In the genomic region with DNA sequence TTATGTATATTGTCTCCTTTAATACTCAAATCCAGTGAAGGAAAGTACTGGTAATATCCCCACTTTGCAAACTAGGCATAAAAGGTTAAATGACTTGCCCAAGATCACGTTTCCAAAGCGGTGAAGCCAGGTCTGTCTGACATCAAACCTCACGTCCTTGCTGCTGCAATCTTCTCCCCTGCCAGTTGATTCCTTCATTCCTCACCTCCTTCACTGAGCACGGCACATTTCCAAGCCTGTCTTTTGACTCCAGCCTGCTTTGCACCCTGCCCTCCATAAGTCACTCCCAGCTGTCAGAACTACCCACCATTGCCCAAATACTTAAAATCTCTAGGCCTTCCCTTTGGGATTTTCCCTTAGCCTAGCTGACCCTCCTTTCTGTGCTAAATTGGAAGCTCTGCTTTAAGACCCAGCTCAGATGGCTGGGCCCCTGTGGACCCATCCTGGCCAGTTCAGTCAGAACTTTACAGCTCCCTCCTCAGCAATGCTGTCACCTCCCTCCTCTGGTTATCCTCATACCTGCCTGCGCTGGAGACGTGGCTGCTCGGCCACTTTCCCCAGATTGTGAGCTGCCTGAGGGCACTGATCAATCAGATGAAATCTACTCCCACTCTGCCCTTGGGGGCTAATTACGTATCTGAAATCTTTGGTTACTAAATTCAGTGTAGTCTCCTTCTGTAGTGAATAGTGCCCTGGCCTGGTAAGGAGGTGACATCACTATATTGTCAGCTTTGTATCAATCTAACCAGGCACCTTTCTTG, we compare ENCODE assay signal across 19 cellular contexts. TPM values are rescaled to one million over a fixed set of nuclear protein-coding genes. Genes with fewer than 3 reads are reported as not detected.
DNase-seq lines count a peak whose midpoint lies in the region; ATAC-seq, FAIRE-seq and TF ChIP-seq lines count a peak whose summit lies in the region.
"Had no signal": no experiment of that assay in that cellular context is flagged by ENCODE, and none has a peak within 500 bp of the region (broad histone marks: within the 10 kb centered on the region; RNA-seq: fewer than 3 reads in every experiment).

No MANE protein-coding gene starts in this region.

- H2BK15ac ChIP-seq in H1 (ENCODE audit: low read length): no peak overlapping the region

- H4K20me1 ChIP-seq in H1 (replicated peaks in 1 of 2; ENCODE audit: control insufficient read depth in 1 of 2, insufficient read depth in 2 of 2, low read length in 2 of 2): no peaks in the 10 kb centered on the region
- H4K20me1 ChIP-seq in neural progenitor cell (ENCODE audit: low read depth): no peaks in the 10 kb centered on the region

- no peak overlapping the region for H3K4me3 ChIP-seq in HL-60 (replicated peaks; ENCODE audit: insufficient read depth, low read length)
- H3K4me3 ChIP-seq in H1 (ENCODE audit: extremely low read depth in 1 of 4, insufficient read depth in 2 of 4, low read depth in 3 of 4, low read length in 4 of 4): no peak overlapping the region
- H3K4me3 ChIP-seq in neural progenitor cell: no peak overlapping the region
- no peak overlapping the region for H3K4me3 ChIP-seq in dorsolateral prefrontal cortex
- H3K4me3 ChIP-seq: PC-9 had no signal

- H3F3A ChIP-seq in neural progenitor cell (ENCODE audit: low read depth): peaks cover 18% of the 10 kb centered on the region

- H4K8ac ChIP-seq in H1 (ENCODE audit: extremely low read depth, insufficient read depth, low read length): no peak overlapping the region

- H3K9me3 ChIP-seq in H1 (ENCODE audit: insufficient read depth in 2 of 2, low read depth in 1 of 2, low read length in 1 of 2): 0 out of 4 replicates have a peak, but pooled peaks cover 0 to 2% of the 10 kb centered on the region in 2 experiments
- H3K9me3 ChIP-seq in neural progenitor cell (ENCODE audit: low read depth): no peaks in the 10 kb centered on the region

- H3K79me2 ChIP-seq in H1 (ENCODE audit: control insufficient read depth in 1 of 2, insufficient read depth in 2 of 2, low read length in 2 of 2): no peaks in the 10 kb centered on the region
- H3K79me2 ChIP-seq in neural progenitor cell (ENCODE audit: low read depth): no peaks in the 10 kb centered on the region

- 0 out of 2 replicates have a peak overlapping the region, but pooled peaks have one; percentile 30 for H2BK12ac ChIP-seq in H1 (ENCODE audit: low read depth, low read length)

- TF ChIP-seq POLR2A in H1 (IDR thresholded peaks at IDR 0.05; ENCODE audit: control extremely low read depth in 1 of 2, low read depth in 2 of 2, low read length in 2 of 2): no peak

- peaks cover 0 to 2% (median 1%) of the 10 kb centered on the region in 3 donors for H3K27me3 Mint-ChIP-seq in CD14-positive monocyte (ENCODE audit: low read depth in 3 of 3)
- no peaks in the 10 kb centered on the region for H3K27me3 Mint-ChIP-seq in neural progenitor cell (ENCODE audit: insufficient read depth, low read depth)

- H3K4me2 ChIP-seq in H1 (ENCODE audit: insufficient read depth in 1 of 2, low read depth in 2 of 2, low read length in 2 of 2) (no peak overlapping the region), neural progenitor cell (no peak overlapping the region)
- H3K4me2 ChIP-seq: PC-9 had no signal

- H2BK5ac ChIP-seq in H1 (ENCODE audit: low read depth, low read length): no peak overlapping the region

- H3K27ac ChIP-seq in HL-60 (replicated peaks): peak overlapping the region; percentile 41
- no peak overlapping the region for H3K27ac ChIP-seq in H1 (ENCODE audit: low read depth, low read length)
- H3K27ac ChIP-seq in neural progenitor cell: peak overlapping the region; percentile 31
- peak overlapping the region in 1 of 59 donors; percentile 53 for H3K27ac ChIP-seq in dorsolateral prefrontal cortex
- H3K27ac ChIP-seq: C4-2B, PC-9 had no signal

- H3K4me1 Mint-ChIP-seq in CD14-positive monocyte (peaks cover 25% of the 10 kb centered on the region), neural progenitor cell (peaks cover 7% of the 10 kb centered on the region)

- no peak for TF ChIP-seq CTCF in CD14-positive monocyte (IDR thresholded peaks at IDR 0.05)
- no peak for TF ChIP-seq CTCF in HL-60 (IDR thresholded peaks at IDR 0.05; ENCODE audit: insufficient read depth, low read length)
- TF ChIP-seq CTCF in H1 (IDR thresholded peaks at IDR 0.05; ENCODE audit: control extremely low read depth in 1 of 3, insufficient read depth in 1 of 3, low read depth in 1 of 3, low read length in 3 of 3): no peak
- TF ChIP-seq CTCF in neural progenitor cell (IDR thresholded peaks at IDR 0.05): no peak
- no peak for TF ChIP-seq CTCF in dorsolateral prefrontal cortex (IDR thresholded peaks at IDR 0.05 in 54 of 56, conservative IDR thresholded peaks at IDR 0.05 in 2 of 56; ENCODE audit: low read depth in 1 of 56, partially characterized antibody in 56 of 56)

- peaks cover 21 to 41% of the 10 kb centered on the region in 2 donors for H3K36me3 Mint-ChIP-seq in CD14-positive monocyte
- H3K36me3 Mint-ChIP-seq in neural progenitor cell: peaks cover 3% of the 10 kb centered on the region

- H3K27me3 ChIP-seq in HL-60 (ENCODE audit: insufficient read depth, poor library complexity, severe bottlenecking) (no peaks in the 10 kb centered on the region), H1 (replicated peaks in 1 of 4; ENCODE audit: control insufficient read depth in 3 of 4, extremely low read depth in 1 of 4, insufficient read depth in 3 of 4, low read length in 3 of 4) (no peaks in the 10 kb centered on the region), neural progenitor cell (no peaks in the 10 kb centered on the region), dorsolateral prefrontal cortex (no peaks in the 10 kb centered on the region)

- H3K27ac Mint-ChIP-seq in CD14-positive monocyte (peak overlapping the region in 4 of 7 donors; percentile 1 to 46 (median 30)), neural progenitor cell (no peak overlapping the region)

- H3K4me3 Mint-ChIP-seq in CD14-positive monocyte: no peak overlapping the region
- H3K4me3 Mint-ChIP-seq in neural progenitor cell: no peak overlapping the region

- no peak overlapping the region for H3K18ac ChIP-seq in H1 (ENCODE audit: extremely low read depth, low read length)

- no peak overlapping the region for H4K91ac ChIP-seq in H1 (replicated peaks; ENCODE audit: insufficient read length, low read length)

- no peaks in the 10 kb centered on the region for H3K23me2 ChIP-seq in H1 (ENCODE audit: low read depth, low read length)

- H2AFZ ChIP-seq in H1 (ENCODE audit: low read length) (no peak overlapping the region), neural progenitor cell (replicated peaks) (no peak overlapping the region)
- H2AFZ ChIP-seq: PC-9 had no signal

- no peak for TF ChIP-seq RAD21 in H1 (IDR thresholded peaks at IDR 0.05 in 1 of 2, conservative IDR thresholded peaks at IDR 0.05 in 1 of 2; ENCODE audit: low read depth in 2 of 2, low read length in 2 of 2)

- no peak overlapping the region for H3K4ac ChIP-seq in H1 (replicated peaks; ENCODE audit: insufficient read length, low read depth, low read length)

- no peak overlapping the region for H3K56ac ChIP-seq in H1 (replicated peaks; ENCODE audit: insufficient read length, low read depth, low read length)

- DNase-seq in CD14-positive monocyte (ENCODE audit: low spot score): no peak
- no peak for DNase-seq in HL-60 (ENCODE audit: low read depth in 1 of 2, low spot score in 1 of 2)
- no peak for DNase-seq in H1 (ENCODE audit: low read depth in 1 of 2, low spot score in 2 of 2)
- DNase-seq in neural progenitor cell (ENCODE audit: low spot score): no peak
- DNase-seq in NCI-H748 (lab: John Stamatoyannopoulos, UW; ENCODE audit: unreplicated experiment): no peak
- no peak for DNase-seq in stimulated activated CD4-positive, alpha-beta T cell treated with anti-CD3 and anti-CD28 coated beads, Interleukin-4, amount 100 ng/mL, for 4 hours
- DNase-seq in dorsolateral prefrontal cortex: no peak
- DNase-seq: DMS53, HCEC 1CT, MV-4-11, NCI-H1417, NCI-H1930, NCI-H2171, NCI-H446 treated with DMSO at 0.1 percent for 48 hours, NCI-H748 treated with DMSO at 0.1 percent for 48 hours, PC-9 had no signal

- no peak for TF ChIP-seq EP300 in H1 (IDR thresholded peaks at IDR 0.05; ENCODE audit: borderline replicate concordance in 1 of 2, low read depth in 2 of 2, low read length in 2 of 2)

- 0 out of 2 replicates have a peak overlapping the region, but pooled peaks have one; percentile 7 for H2AK5ac ChIP-seq in H1 (ENCODE audit: low read depth, low read length)

- no peak for FAIRE-seq in H1 (lab: Jason Lieb, UNC)
- FAIRE-seq: GM19239 had no signal

- no peak overlapping the region for H3K23ac ChIP-seq in H1 (ENCODE audit: insufficient read length)

- H3K14ac ChIP-seq in H1 (ENCODE audit: insufficient read length): no peak overlapping the region

- no peaks in the 10 kb centered on the region for H3K79me1 ChIP-seq in H1 (ENCODE audit: low read depth, low read length)

- 85% methylated on average over 8 of the region's 8 CpGs; no CpG with 5 or more reads in 1 of the 2 experiments for WGBS in H1 (ENCODE audit: extremely low coverage in 1 of 2, insufficient coverage in 1 of 2, insufficient read length in 1 of 2, insufficient replicate concordance in 2 of 2, low coverage in 1 of 2, low lambda C conversion rate in 2 of 2, missing lambda C conversion rate in 1 of 2), 2 experiments

- H3K4me1 ChIP-seq in H1 (replicated peaks in 1 of 4; ENCODE audit: control insufficient read depth in 3 of 4, insufficient read depth in 4 of 4, low read length in 3 of 4) (peaks cover 0 to 4% (median under 1%) of the 10 kb centered on the region in 4 experiments; a peak in 3 of 7 replicates), neural progenitor cell (peaks cover 20% of the 10 kb centered on the region)

- ATAC-seq in HG02678 (IDR thresholded peaks at IDR 0.05; ENCODE audit: unreplicated experiment): no peak

- intact Hi-C loops in CD14-positive monocyte (cut with micrococcal nuclease): no loop called here
- intact Hi-C loops in dorsolateral prefrontal cortex (cut with DNase I): no loop called here

- H4K5ac ChIP-seq in H1 (ENCODE audit: insufficient read length, low read depth, low read length): no peak overlapping the region

- peak overlapping the region; percentile 15; the same call in 1 of the 2 replicates for H2BK20ac ChIP-seq in H1 (ENCODE audit: low read length)

- H2BK120ac ChIP-seq in H1 (replicated peaks; ENCODE audit: low read depth, low read length): no peak overlapping the region

- H3K9me3 Mint-ChIP-seq in CD14-positive monocyte (no peaks in the 10 kb centered on the region), neural progenitor cell (no peaks in the 10 kb centered on the region)

- H3K36me3 ChIP-seq in H1 (ENCODE audit: control insufficient read depth in 2 of 4, insufficient read depth in 4 of 4, low read length in 3 of 4) (peaks cover 0 to 7% (median 0%) of the 10 kb centered on the region in 4 experiments; a peak in 1 of 8 replicates), neural progenitor cell (no peaks in the 10 kb centered on the region)

- peak overlapping the region in 1 of 4 experiments; percentile 6; a peak in 2 of 7 replicates for H3K9ac ChIP-seq in H1 (replicated peaks in 1 of 4; ENCODE audit: extremely low read depth in 1 of 4, low read depth in 3 of 4, low read length in 3 of 4)
- no peak overlapping the region for H3K9ac ChIP-seq in neural progenitor cell

- POLR2A ChIA-PET in H1 (lab: Charles Lee; ENCODE audit: partially characterized antibody): interaction anchor here (0.6 to 1.4 kb wide), 4 partner anchors 52 to 274 kb away, joined by 3 to 4 read pairs (median 3); partner anchors contain the start of genes CCDC69 and GM2A

- CTCF ChIA-PET in H1 (lab: Charles Lee; ENCODE audit: partially characterized antibody): interaction anchor here (0.6 to 3.4 kb wide), 23 partner anchors 8 to 440 kb away, joined by 3 to 66 read pairs (median 5); partner anchors contain the start of gene SLC36A1

RNA-seq across cellular contexts. Expression of gene SLC36A1, which starts 51.2 kb away (rescaled TPM):
- polyA plus RNA-seq in CD14-positive monocyte (1 to 10 TPM; 5.3 to 6.8 TPM), H1 (2011; rRNA removed) (9.6 and 13.3 TPM in 2 replicates)
- total RNA-seq in H1 (2021; fragmentation: NEBNext Ultra II Directional; extraction: Animal tissue kit (Norgen Biotek cat#: 25700)): 6.6 and 9.1 TPM in 2 replicates
- 8.5 TPM for polyA plus RNA-seq in H1 (2011; cell fraction: cytosol; rRNA removed)
- 23.6 TPM for polyA plus RNA-seq in H1 (2011; cell fraction: nucleus; rRNA removed)
- polyA plus RNA-seq in H1 (2012, experiment 1 of 2): 4.6 to 6.2 TPM (median 5.4 TPM) in 4 replicates
- 2.6 TPM for polyA plus RNA-seq in H1 (2012, experiment 2 of 2)
- 7.7 TPM for polyA plus RNA-seq in H1 (2013, experiment 1 of 2)
- 6.7 TPM for polyA plus RNA-seq in H1 (2013, experiment 2 of 2)
- 22.6 and 27.2 TPM in 2 replicates for polyA minus RNA-seq in H1 (2011; rRNA and poly(A)+ RNA removed)
- polyA minus RNA-seq in H1 (2011; cell fraction: cytosol; rRNA and poly(A)+ RNA removed): 12.4 TPM
- polyA minus RNA-seq in H1 (2011; cell fraction: nucleus; rRNA and poly(A)+ RNA removed): 18.1 TPM
- total RNA-seq in neural progenitor cell (ENCODE audit: low replicate concordance) (7.8 and 8.4 TPM in 2 replicates), dorsolateral prefrontal cortex (10 to 100 TPM; 18.6 to 85.7 (median 43.3) TPM)
